9 cellular contexts compared by ENCODE assay signal in the genomic region with DNA sequence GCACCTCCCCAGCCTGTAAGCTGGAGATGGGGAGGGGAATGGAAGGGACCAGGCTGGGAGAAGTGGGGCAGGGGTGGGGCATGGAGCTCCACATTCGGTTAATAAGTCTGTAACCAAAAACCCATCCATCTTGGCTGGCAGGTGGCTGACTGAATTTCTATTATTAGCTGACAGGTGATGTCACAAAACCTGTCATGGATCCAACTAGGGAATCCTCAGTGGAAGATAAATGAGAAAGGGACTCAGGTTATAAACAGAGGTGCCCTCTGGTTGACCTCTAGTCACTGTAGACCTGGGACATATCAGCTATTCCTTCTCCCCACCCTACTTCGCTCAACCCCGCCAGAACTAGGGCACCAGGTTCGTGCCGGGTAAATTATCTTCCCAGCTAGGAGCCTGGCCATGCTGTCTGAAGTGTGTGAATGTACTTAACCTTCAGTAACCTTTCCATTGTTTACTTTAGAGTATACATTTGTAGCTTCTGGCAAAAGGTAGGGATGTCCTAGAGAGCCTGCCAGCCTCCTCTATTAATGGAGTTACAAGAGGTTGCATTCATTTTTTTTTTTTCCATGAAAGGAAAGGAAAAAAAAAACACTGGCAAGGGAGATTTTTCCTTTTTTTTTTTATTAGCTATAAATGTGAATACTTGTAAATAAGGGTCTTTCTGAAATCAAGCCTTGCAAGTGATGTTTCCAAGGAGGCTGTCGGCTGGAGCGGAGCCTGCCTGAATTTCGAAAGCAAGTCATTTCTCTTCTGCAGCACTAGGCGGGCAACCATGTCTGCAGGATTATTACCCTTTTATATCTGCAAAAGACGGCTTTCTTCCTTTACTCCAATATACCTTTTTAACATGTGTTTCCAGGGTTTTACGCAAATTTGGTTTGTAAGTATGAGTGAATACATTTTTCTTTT.
DNase-seq lines count a peak whose midpoint lies in the region; ATAC-seq and TF ChIP-seq lines count a peak whose summit lies in the region.
"Had no signal": no experiment of that assay in that cellular context is flagged by ENCODE, and none has a peak within 500 bp of the region (broad histone marks: within the 10 kb centered on the region; RNA-seq: fewer than 3 reads in every experiment).

No MANE protein-coding gene starts in this region.

- no peaks in the 10 kb centered on the region for H3K36me3 ChIP-seq in breast epithelium
- peaks cover 48 to 49% of the 10 kb centered on the region in 2 donors for H3K36me3 ChIP-seq in muscle layer of duodenum (ENCODE audit: control insufficient read depth in 1 of 2, insufficient read depth in 2 of 2, low read length in 2 of 2)

- DNase-seq in DMS79 treated with DMSO at 0.1 percent for 48 hours (lab: John Stamatoyannopoulos, UW) (peak; percentile 97), NCI-H2107 (lab: John Stamatoyannopoulos, UW) (peak; percentile 83), breast epithelium (ENCODE audit: low spot score in 2 of 2) (no peak), superior temporal gyrus (ENCODE audit: extremely low spot score) (no peak), HCEC 1CT (no peak)
- no peak for DNase-seq in activated CD8-positive, alpha-beta memory T cell treated with anti-CD3 and anti-CD28 coated beads for 24 hours

- intact Hi-C loops in breast epithelium (cut with DNase I; ENCODE audit: low total_unique reads): no loop called here

- H3K4me3 ChIP-seq in breast epithelium (no peak overlapping the region), muscle layer of duodenum (ENCODE audit: low read depth in 1 of 2, low read length in 2 of 2) (no peak overlapping the region)
- H3K4me3 ChIP-seq: SJSA1 had no signal

- no peak for TF ChIP-seq POLR2A in breast epithelium (IDR thresholded peaks at IDR 0.05)

- H3K4me1 ChIP-seq in breast epithelium (peaks cover 0 to 3% of the 10 kb centered on the region in 2 donors), muscle layer of duodenum (ENCODE audit: control insufficient read depth in 1 of 2, insufficient read depth in 2 of 2, low read length in 2 of 2) (peaks cover 0 to 21% of the 10 kb centered on the region in 2 donors)
- H3K4me1 ChIP-seq: SJSA1 had no signal

- H3K9me3 ChIP-seq in breast epithelium (no peaks in the 10 kb centered on the region), muscle layer of duodenum (ENCODE audit: control insufficient read depth in 1 of 2, low read length in 2 of 2) (no peaks in the 10 kb centered on the region)
- H3K9me3 ChIP-seq: SJSA1 had no signal

- TF ChIP-seq CTCF in breast epithelium (IDR thresholded peaks at IDR 0.05): no peak

- H3K27me3 ChIP-seq in breast epithelium (no peaks in the 10 kb centered on the region), muscle layer of duodenum (ENCODE audit: low read depth, low read length) (no peaks in the 10 kb centered on the region)
- H3K27me3 ChIP-seq: SJSA1 had no signal

- H3K27ac ChIP-seq in breast epithelium (peak overlapping the region; percentile 62 to 76), muscle layer of duodenum (ENCODE audit: low read length) (peak overlapping the region; percentile 34)
- H3K27ac ChIP-seq: SJSA1 had no signal

- no peak for ATAC-seq in GM21528 (IDR thresholded peaks at IDR 0.05; ENCODE audit: low FRiP score, unreplicated experiment)

Comparison
In these comparisons a context has a peak if more than half of its experiments do, and no peak if none do; other contexts are left out.
1. DNase-seq: peak in DMS79 treated with DMSO at 0.1 percent for 48 hours (single experiment) and NCI-H2107 (single experiment); none in breast epithelium (0 of 2), superior temporal gyrus (single experiment), HCEC 1CT (single experiment) and activated CD8-positive, alpha-beta memory T cell treated with anti-CD3 and anti-CD28 coated beads for 24 hours (single experiment).